9 cellular contexts compared by ENCODE assay signal in the genomic region with DNA sequence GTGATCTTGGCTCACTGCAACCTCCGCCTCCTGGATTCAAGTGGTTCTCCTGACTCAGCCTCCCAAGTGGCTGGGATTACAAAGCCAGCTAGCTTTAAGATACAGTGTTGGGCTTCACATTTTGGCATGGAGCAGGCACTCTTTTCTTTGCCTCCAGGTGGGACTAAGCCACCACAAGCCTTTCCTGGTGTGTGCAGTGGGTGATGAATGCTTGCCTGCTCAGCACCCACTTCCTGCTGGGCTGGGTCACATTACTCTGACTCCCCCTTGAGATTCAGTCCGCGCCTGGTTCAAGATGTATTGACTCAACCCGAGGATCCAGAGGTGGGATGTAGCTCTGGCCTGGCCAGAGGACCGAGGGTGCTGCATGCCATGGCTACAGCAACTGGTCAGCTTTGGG. TPM values are rescaled to one million over a fixed set of nuclear protein-coding genes. Genes with fewer than 3 reads are reported as not detected.
DNase-seq lines count a peak whose midpoint lies in the region; ATAC-seq and TF ChIP-seq lines count a peak whose summit lies in the region.
"Not testable (repeated sequence)": the region's sequence is repeated elsewhere in the genome, so short reads cannot be mapped to it uniquely, and the experiment has no call there.
"Had no signal": no experiment of that assay in that cellular context is flagged by ENCODE, and none has a peak within 500 bp of the region (broad histone marks: within the 10 kb centered on the region; RNA-seq: fewer than 3 reads in every experiment).

No MANE protein-coding gene starts in this region.

- not testable (repeated sequence) for H4K20me1 ChIP-seq in BLaER1; DND-41 (ENCODE audit: insufficient read depth, low read length); H9 (ENCODE audit: control insufficient read depth, insufficient read depth, insufficient read length)

- not testable (repeated sequence) for H2BK12ac ChIP-seq in H9 (ENCODE audit: insufficient read length, low read depth, low read length)

- CTCF ChIA-PET in activated CD8-positive, alpha-beta T cell treated with anti-CD3 and anti-CD28 coated beads, Interleukin-2, amount 10 ng/mL, durations not matched to agents 7 days and 5 days (lab: Charles Lee), result not testable (repeated sequence)

- not testable (repeated sequence) for H3K4me3 ChIP-seq in BLaER1; DND-41 (ENCODE audit: low read depth in 1 of 2, low read length in 2 of 2); Jurkat, Clone E6-1 (ENCODE audit: low read length)

- not testable (repeated sequence) for H3K23ac ChIP-seq in H9 (ENCODE audit: insufficient read length, low read depth, low read length)

- H2BK20ac ChIP-seq in H9 (ENCODE audit: low read depth, low read length, poor library complexity, severe bottlenecking), result not testable (repeated sequence)

- H3K4me1 ChIP-seq in BLaER1; DND-41 (ENCODE audit: insufficient read depth, low read length); H9 (ENCODE audit: insufficient read depth, low read length): not testable (repeated sequence)

- peaks cover 10 to 15% of the 10 kb centered on the region in 2 experiments for H3K4me1 Mint-ChIP-seq in H9
- H3K4me1 Mint-ChIP-seq in activated CD8-positive, alpha-beta T cell treated with anti-CD3 and anti-CD28 coated beads, Interleukin-2, amount 10 ng/mL, durations not matched to agents 7 days and 5 days (ENCODE audit: low read depth); activated naive CD8-positive, alpha-beta T cell treated with anti-CD3 and anti-CD28 coated beads, Interleukin-2, amount 10 ng/mL, durations not matched to agents 7 days and 5 days: not testable (repeated sequence)

- not testable (repeated sequence) for H3T11ph ChIP-seq in H9 (ENCODE audit: low read length)

- ATAC-seq in DND-41 (ENCODE audit: insufficient read depth, low read depth); activated CD8-positive, alpha-beta T cell treated with anti-CD3 and anti-CD28 coated beads, Interleukin-2, amount 10 ng/mL, durations not matched to agents 7 days and 5 days; activated naive CD8-positive, alpha-beta T cell treated with anti-CD3 and anti-CD28 coated beads, Interleukin-2, amount 10 ng/mL, durations not matched to agents 7 days and 5 days (ENCODE audit: low read depth): not testable (repeated sequence)

- H3K27me3 ChIP-seq in BLaER1; DND-41 (ENCODE audit: insufficient read depth, low read length, poor library complexity); H9 (ENCODE audit: insufficient read depth, low read length): not testable (repeated sequence)

- not testable (repeated sequence) for H3K23me2 ChIP-seq in H9 (ENCODE audit: insufficient read length, low read depth, low read length, poor library complexity, severe bottlenecking)

- DNase-seq in DND-41, result peak; percentile 41
- not testable (repeated sequence) for DNase-seq in H9; activated naive CD8-positive, alpha-beta T cell treated with anti-CD3 and anti-CD28 coated beads, Interleukin-2, amount 10 ng/mL, durations not matched to agents 7 days and 5 days
- DNase-seq in Jurkat, Clone E6-1 (ENCODE audit: low read depth, low spot score), result peak; percentile 57
- peak; percentile 1 for DNase-seq in M059J (ENCODE audit: low read depth)
- peak; percentile 38 for DNase-seq in activated CD8-positive, alpha-beta T cell treated with anti-CD3 and anti-CD28 coated beads, Interleukin-2, amount 10 ng/mL, durations not matched to agents 7 days and 5 days
- peak; percentile 36 for DNase-seq in islet precursor cell

- not testable (repeated sequence) for H2BK5ac ChIP-seq in H9 (ENCODE audit: insufficient read length, low read length)

- H2BK15ac ChIP-seq in H9 (ENCODE audit: low read depth, low read length), result not testable (repeated sequence)

- H3K4ac ChIP-seq in H9 (ENCODE audit: low read depth, low read length), result not testable (repeated sequence)

- H3K14ac ChIP-seq in H9 (ENCODE audit: insufficient read depth, low read length), result not testable (repeated sequence)

- H3K36me3 Mint-ChIP-seq in H9 (ENCODE audit: insufficient read depth in 1 of 3, low read depth in 3 of 3); activated CD8-positive, alpha-beta T cell treated with anti-CD3 and anti-CD28 coated beads, Interleukin-2, amount 10 ng/mL, durations not matched to agents 7 days and 5 days (ENCODE audit: low read depth); activated naive CD8-positive, alpha-beta T cell treated with anti-CD3 and anti-CD28 coated beads, Interleukin-2, amount 10 ng/mL, durations not matched to agents 7 days and 5 days: not testable (repeated sequence)

- not testable (repeated sequence) for H2AK5ac ChIP-seq in H9 (ENCODE audit: insufficient read length, low read length)

- H3K27ac ChIP-seq in BLaER1; DND-41 (ENCODE audit: low read length); H9 (ENCODE audit: insufficient read length, low read depth, low read length): not testable (repeated sequence)

- H3K79me1 ChIP-seq in H9 (ENCODE audit: insufficient read depth, low read depth, low read length, poor library complexity, severe bottlenecking), result not testable (repeated sequence)

- not testable (repeated sequence) for TF ChIP-seq CTCF in DND-41 (IDR thresholded peaks at IDR 0.05; ENCODE audit: borderline replicate concordance, extremely low read depth, low read length, poor library complexity, severe bottlenecking); H9 (conservative IDR thresholded peaks at IDR 0.05)

- not testable (repeated sequence) for H3K9me3 Mint-ChIP-seq in H9; activated CD8-positive, alpha-beta T cell treated with anti-CD3 and anti-CD28 coated beads, Interleukin-2, amount 10 ng/mL, durations not matched to agents 7 days and 5 days (ENCODE audit: insufficient read depth); activated naive CD8-positive, alpha-beta T cell treated with anti-CD3 and anti-CD28 coated beads, Interleukin-2, amount 10 ng/mL, durations not matched to agents 7 days and 5 days

- H2AFZ ChIP-seq in DND-41 (ENCODE audit: low read depth, low read length); H9 (ENCODE audit: low read length): not testable (repeated sequence)

- not testable (repeated sequence) for H3K27me3 Mint-ChIP-seq in H9 (ENCODE audit: low read depth); activated naive CD8-positive, alpha-beta T cell treated with anti-CD3 and anti-CD28 coated beads, Interleukin-2, amount 10 ng/mL, durations not matched to agents 7 days and 5 days
- peaks cover 12% of the 10 kb centered on the region for H3K27me3 Mint-ChIP-seq in activated CD8-positive, alpha-beta T cell treated with anti-CD3 and anti-CD28 coated beads, Interleukin-2, amount 10 ng/mL, durations not matched to agents 7 days and 5 days (ENCODE audit: low read depth)

- not testable (repeated sequence) for H4K91ac ChIP-seq in H9 (ENCODE audit: insufficient read length, low read depth, low read length)

- not testable (repeated sequence) for H3K4me3 Mint-ChIP-seq in H9; activated CD8-positive, alpha-beta T cell treated with anti-CD3 and anti-CD28 coated beads, Interleukin-2, amount 10 ng/mL, durations not matched to agents 7 days and 5 days; activated naive CD8-positive, alpha-beta T cell treated with anti-CD3 and anti-CD28 coated beads, Interleukin-2, amount 10 ng/mL, durations not matched to agents 7 days and 5 days

- H4K8ac ChIP-seq in H9 (replicated peaks; ENCODE audit: insufficient read length, low read depth, low read length), result not testable (repeated sequence)

- H3K9ac ChIP-seq in BLaER1; DND-41 (ENCODE audit: low read depth, low read length); H9 (ENCODE audit: extremely low read depth, insufficient read length, low read length): not testable (repeated sequence)

- not testable (repeated sequence) for H3K79me2 ChIP-seq in DND-41 (ENCODE audit: insufficient read depth, low read length); H9 (ENCODE audit: insufficient read depth, low read length)

- not testable (repeated sequence) for H3K18ac ChIP-seq in H9 (ENCODE audit: insufficient read length, low read depth, low read length)

- H3K27ac Mint-ChIP-seq in H9, result peak overlapping the region in 2 of 3 experiments; percentile 47 to 63; a peak in 1 of 7 replicates
- peak overlapping the region; percentile 53 for H3K27ac Mint-ChIP-seq in activated CD8-positive, alpha-beta T cell treated with anti-CD3 and anti-CD28 coated beads, Interleukin-2, amount 10 ng/mL, durations not matched to agents 7 days and 5 days
- H3K27ac Mint-ChIP-seq in activated naive CD8-positive, alpha-beta T cell treated with anti-CD3 and anti-CD28 coated beads, Interleukin-2, amount 10 ng/mL, durations not matched to agents 7 days and 5 days, result peak overlapping the region; percentile 51

- H3K4me2 ChIP-seq in BLaER1, result peak overlapping the region; percentile 47
- not testable (repeated sequence) for H3K4me2 ChIP-seq in DND-41 (ENCODE audit: insufficient read depth, low read length); H9 (ENCODE audit: insufficient read depth, insufficient read length, low read length)

- not testable (repeated sequence) for H3K36me3 ChIP-seq in BLaER1; DND-41 (ENCODE audit: insufficient read depth, low read length)

- not testable (repeated sequence) for H3K56ac ChIP-seq in H9 (ENCODE audit: insufficient read length, low read depth, low read length)

- H4K5ac ChIP-seq in H9 (ENCODE audit: insufficient read length, low read depth, low read length), result not testable (repeated sequence)

- no CpG with 5 or more reads among the region's 5 CpGs for WGBS in H9 (ENCODE audit: extremely low coverage, insufficient read length, low lambda C conversion rate)

- H2BK120ac ChIP-seq in H9 (ENCODE audit: low read depth, low read length, poor library complexity, severe bottlenecking), result not testable (repeated sequence)

- POLR2A ChIA-PET in activated CD8-positive, alpha-beta T cell treated with anti-CD3 and anti-CD28 coated beads, Interleukin-2, amount 10 ng/mL, durations not matched to agents 7 days and 5 days (lab: Charles Lee); activated naive CD8-positive, alpha-beta T cell treated with anti-CD3 and anti-CD28 coated beads, Interleukin-2, amount 10 ng/mL, durations not matched to agents 7 days and 5 days (lab: Charles Lee): not testable (repeated sequence)

- H3K9me3 ChIP-seq in BLaER1; DND-41 (ENCODE audit: insufficient read depth, low read length, severe bottlenecking); H9 (ENCODE audit: control insufficient read depth, low read depth, low read length): not testable (repeated sequence)

RNA-seq across cellular contexts. Expression of gene FAM90A1, which starts 28.9 kb away (rescaled TPM):
- total RNA-seq in H9 (2021), result 0.09 and 0.15 TPM in 2 replicates
- polyA plus RNA-seq in Jurkat, Clone E6-1 (2012; ENCODE audit: insufficient read depth, insufficient read length), result not detected
- 0.07 TPM in 1 of 2 replicates, not detected in the other for total RNA-seq in M059J (2014; rRNA removed; shearing (Covaris generic))
- under 1 TPM in 1 of 2 experiments, not detected in 1; 0.10 TPM for total RNA-seq in activated CD8-positive, alpha-beta T cell treated with anti-CD3 and anti-CD28 coated beads, Interleukin-2, amount 10 ng/mL, durations not matched to agents 7 days and 5 days
- under 1 TPM in 1 of 2 experiments, not detected in 1; 0.11 TPM for total RNA-seq in activated naive CD8-positive, alpha-beta T cell treated with anti-CD3 and anti-CD28 coated beads, Interleukin-2, amount 10 ng/mL, durations not matched to agents 7 days and 5 days
- total RNA-seq: A172 had no signal
